Comparison of ENCODE assay signal across 2 cellular contexts in the genomic region with DNA sequence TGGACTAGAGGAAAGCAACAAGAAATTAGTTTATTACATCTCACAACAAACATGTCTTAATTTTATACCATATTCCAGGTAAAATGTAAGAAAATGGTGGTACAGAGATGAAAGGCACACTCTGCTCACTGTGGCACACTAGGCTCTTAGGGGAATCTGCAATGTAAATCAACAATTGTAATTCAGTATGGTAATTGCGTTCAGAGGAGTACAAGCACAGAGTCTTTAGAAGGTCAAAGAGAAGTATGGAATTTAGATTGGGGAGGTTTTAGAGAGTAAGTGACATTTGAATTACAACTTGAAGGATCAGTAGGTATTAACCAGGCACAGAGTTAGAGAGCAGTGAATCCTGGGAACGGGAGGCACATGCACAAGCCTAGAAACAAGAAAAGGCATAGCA.
TF ChIP-seq lines count a peak whose summit lies in the region.

No MANE protein-coding gene starts in this region.

TF ChIP-seq in GM23338, 12 proteins besides CTCF, POLR2A, EP300 and RAD21:
- TF ChIP-seq, protein P1, sequence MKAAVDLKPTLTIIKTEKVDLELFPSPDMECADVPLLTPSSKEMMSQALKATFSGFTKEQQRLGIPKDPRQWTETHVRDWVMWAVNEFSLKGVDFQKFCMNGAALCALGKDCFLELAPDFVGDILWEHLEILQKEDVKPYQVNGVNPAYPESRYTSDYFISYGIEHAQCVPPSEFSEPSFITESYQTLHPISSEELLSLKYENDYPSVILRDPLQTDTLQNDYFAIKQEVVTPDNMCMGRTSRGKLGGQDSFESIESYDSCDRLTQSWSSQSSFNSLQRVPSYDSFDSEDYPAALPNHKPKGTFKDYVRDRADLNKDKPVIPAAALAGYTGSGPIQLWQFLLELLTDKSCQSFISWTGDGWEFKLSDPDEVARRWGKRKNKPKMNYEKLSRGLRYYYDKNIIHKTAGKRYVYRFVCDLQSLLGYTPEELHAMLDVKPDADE (IDR thresholded peaks at IDR 0.05) = no peak
- TF ChIP-seq ZNF331 (CRISPR knock-in tag; IDR thresholded peaks at IDR 0.05; ENCODE audit: low read depth) (no peak), STAT1 (IDR thresholded peaks at IDR 0.05; ENCODE audit: unreplicated experiment) (no peak), EZH2 (IDR thresholded peaks at IDR 0.05; ENCODE audit: low read depth, unreplicated experiment) (no peak), POLR2AphosphoS5 (IDR thresholded peaks at IDR 0.05; ENCODE audit: low read depth) (no peak), NANOG (IDR thresholded peaks at IDR 0.05; ENCODE audit: borderline replicate concordance) (peak; percentile 68; the same call in 1 of the 2 replicates)
- TF ChIP-seq, protein P2, sequence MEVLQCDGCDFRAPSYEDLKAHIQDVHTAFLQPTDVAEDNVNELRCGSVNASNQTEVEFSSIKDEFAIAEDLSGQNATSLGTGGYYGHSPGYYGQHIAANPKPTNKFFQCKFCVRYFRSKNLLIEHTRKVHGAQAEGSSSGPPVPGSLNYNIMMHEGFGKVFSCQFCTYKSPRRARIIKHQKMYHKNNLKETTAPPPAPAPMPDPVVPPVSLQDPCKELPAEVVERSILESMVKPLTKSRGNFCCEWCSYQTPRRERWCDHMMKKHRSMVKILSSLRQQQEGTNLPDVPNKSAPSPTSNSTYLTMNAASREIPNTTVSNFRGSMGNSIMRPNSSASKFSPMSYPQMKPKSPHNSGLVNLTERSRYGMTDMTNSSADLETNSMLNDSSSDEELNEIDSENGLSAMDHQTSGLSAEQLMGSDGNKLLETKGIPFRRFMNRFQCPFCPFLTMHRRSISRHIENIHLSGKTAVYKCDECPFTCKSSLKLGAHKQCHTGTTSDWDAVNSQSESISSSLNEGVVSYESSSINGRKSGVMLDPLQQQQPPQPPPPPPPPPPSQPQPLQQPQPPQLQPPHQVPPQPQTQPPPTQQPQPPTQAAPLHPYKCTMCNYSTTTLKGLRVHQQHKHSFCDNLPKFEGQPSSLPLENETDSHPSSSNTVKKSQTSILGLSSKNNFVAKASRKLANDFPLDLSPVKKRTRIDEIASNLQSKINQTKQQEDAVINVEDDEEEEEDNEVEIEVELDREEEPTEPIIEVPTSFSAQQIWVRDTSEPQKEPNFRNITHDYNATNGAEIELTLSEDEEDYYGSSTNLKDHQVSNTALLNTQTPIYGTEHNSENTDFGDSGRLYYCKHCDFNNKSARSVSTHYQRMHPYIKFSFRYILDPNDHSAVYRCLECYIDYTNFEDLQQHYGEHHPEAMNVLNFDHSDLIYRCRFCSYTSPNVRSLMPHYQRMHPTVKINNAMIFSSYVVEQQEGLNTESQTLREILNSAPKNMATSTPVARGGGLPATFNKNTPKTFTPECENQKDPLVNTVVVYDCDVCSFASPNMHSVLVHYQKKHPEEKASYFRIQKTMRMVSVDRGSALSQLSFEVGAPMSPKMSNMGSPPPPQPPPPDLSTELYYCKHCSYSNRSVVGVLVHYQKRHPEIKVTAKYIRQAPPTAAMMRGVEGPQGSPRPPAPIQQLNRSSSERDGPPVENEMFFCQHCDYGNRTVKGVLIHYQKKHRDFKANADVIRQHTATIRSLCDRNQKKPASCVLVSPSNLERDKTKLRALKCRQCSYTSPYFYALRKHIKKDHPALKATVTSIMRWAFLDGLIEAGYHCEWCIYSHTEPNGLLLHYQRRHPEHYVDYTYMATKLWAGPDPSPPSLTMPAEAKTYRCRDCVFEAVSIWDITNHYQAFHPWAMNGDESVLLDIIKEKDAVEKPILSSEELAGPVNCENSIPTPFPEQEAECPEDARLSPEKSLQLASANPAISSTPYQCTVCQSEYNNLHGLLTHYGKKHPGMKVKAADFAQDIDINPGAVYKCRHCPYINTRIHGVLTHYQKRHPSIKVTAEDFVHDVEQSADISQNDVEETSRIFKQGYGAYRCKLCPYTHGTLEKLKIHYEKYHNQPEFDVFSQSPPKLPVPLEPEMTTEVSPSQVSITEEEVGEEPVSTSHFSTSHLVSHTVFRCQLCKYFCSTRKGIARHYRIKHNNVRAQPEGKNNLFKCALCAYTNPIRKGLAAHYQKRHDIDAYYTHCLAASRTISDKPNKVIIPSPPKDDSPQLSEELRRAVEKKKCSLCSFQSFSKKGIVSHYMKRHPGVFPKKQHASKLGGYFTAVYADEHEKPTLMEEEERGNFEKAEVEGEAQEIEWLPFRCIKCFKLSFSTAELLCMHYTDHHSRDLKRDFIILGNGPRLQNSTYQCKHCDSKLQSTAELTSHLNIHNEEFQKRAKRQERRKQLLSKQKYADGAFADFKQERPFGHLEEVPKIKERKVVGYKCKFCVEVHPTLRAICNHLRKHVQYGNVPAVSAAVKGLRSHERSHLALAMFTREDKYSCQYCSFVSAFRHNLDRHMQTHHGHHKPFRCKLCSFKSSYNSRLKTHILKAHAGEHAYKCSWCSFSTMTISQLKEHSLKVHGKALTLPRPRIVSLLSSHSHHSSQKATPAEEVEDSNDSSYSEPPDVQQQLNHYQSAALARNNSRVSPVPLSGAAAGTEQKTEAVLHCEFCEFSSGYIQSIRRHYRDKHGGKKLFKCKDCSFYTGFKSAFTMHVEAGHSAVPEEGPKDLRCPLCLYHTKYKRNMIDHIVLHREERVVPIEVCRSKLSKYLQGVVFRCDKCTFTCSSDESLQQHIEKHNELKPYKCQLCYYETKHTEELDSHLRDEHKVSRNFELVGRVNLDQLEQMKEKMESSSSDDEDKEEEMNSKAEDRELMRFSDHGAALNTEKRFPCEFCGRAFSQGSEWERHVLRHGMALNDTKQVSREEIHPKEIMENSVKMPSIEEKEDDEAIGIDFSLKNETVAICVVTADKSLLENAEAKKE (CRISPR knock-in tag; IDR thresholded peaks at IDR 0.05) = peak; percentile 83
TF ChIP-seq in GM23338: peak in this region for 2.

TF ChIP-seq in H1, 55 proteins besides CTCF, POLR2A, EP300 and RAD21:
- TF ChIP-seq KDM4A (IDR thresholded peaks at IDR 0.05; ENCODE audit: low read depth, low read length, severe bottlenecking) (no peak), GABPA (IDR thresholded peaks at IDR 0.05; ENCODE audit: borderline replicate concordance, insufficient read depth, low read length) (no peak), POU5F1 (IDR thresholded peaks at IDR 0.05; ENCODE audit: low read depth, low read length) (peak; percentile 68; the same call in 1 of the 2 replicates), CHD1 (IDR thresholded peaks at IDR 0.05; ENCODE audit: low read depth, low read length) (no peak), SIX5 (IDR thresholded peaks at IDR 0.05; ENCODE audit: low read depth, low read length) (no peak), TCF12 (IDR thresholded peaks at IDR 0.05; ENCODE audit: low read depth, low read length) (no peak), BCL11A (IDR thresholded peaks at IDR 0.05; ENCODE audit: low read depth in 2 of 2, low read length in 2 of 2) (no peak), BRCA1 (IDR thresholded peaks at IDR 0.05; ENCODE audit: low read depth, low read length) (no peak), NANOG (IDR thresholded peaks at IDR 0.05; ENCODE audit: insufficient read depth, low read depth, low read length, poor library complexity, severe bottlenecking) (peak; percentile 16), CEBPB (IDR thresholded peaks at IDR 0.05; ENCODE audit: low read depth, low read length) (no peak)
- TF ChIP-seq, protein P3, sequence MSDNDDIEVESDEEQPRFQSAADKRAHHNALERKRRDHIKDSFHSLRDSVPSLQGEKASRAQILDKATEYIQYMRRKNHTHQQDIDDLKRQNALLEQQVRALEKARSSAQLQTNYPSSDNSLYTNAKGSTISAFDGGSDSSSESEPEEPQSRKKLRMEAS (IDR thresholded peaks at IDR 0.05) = no peak
- TF ChIP-seq, protein P4, sequence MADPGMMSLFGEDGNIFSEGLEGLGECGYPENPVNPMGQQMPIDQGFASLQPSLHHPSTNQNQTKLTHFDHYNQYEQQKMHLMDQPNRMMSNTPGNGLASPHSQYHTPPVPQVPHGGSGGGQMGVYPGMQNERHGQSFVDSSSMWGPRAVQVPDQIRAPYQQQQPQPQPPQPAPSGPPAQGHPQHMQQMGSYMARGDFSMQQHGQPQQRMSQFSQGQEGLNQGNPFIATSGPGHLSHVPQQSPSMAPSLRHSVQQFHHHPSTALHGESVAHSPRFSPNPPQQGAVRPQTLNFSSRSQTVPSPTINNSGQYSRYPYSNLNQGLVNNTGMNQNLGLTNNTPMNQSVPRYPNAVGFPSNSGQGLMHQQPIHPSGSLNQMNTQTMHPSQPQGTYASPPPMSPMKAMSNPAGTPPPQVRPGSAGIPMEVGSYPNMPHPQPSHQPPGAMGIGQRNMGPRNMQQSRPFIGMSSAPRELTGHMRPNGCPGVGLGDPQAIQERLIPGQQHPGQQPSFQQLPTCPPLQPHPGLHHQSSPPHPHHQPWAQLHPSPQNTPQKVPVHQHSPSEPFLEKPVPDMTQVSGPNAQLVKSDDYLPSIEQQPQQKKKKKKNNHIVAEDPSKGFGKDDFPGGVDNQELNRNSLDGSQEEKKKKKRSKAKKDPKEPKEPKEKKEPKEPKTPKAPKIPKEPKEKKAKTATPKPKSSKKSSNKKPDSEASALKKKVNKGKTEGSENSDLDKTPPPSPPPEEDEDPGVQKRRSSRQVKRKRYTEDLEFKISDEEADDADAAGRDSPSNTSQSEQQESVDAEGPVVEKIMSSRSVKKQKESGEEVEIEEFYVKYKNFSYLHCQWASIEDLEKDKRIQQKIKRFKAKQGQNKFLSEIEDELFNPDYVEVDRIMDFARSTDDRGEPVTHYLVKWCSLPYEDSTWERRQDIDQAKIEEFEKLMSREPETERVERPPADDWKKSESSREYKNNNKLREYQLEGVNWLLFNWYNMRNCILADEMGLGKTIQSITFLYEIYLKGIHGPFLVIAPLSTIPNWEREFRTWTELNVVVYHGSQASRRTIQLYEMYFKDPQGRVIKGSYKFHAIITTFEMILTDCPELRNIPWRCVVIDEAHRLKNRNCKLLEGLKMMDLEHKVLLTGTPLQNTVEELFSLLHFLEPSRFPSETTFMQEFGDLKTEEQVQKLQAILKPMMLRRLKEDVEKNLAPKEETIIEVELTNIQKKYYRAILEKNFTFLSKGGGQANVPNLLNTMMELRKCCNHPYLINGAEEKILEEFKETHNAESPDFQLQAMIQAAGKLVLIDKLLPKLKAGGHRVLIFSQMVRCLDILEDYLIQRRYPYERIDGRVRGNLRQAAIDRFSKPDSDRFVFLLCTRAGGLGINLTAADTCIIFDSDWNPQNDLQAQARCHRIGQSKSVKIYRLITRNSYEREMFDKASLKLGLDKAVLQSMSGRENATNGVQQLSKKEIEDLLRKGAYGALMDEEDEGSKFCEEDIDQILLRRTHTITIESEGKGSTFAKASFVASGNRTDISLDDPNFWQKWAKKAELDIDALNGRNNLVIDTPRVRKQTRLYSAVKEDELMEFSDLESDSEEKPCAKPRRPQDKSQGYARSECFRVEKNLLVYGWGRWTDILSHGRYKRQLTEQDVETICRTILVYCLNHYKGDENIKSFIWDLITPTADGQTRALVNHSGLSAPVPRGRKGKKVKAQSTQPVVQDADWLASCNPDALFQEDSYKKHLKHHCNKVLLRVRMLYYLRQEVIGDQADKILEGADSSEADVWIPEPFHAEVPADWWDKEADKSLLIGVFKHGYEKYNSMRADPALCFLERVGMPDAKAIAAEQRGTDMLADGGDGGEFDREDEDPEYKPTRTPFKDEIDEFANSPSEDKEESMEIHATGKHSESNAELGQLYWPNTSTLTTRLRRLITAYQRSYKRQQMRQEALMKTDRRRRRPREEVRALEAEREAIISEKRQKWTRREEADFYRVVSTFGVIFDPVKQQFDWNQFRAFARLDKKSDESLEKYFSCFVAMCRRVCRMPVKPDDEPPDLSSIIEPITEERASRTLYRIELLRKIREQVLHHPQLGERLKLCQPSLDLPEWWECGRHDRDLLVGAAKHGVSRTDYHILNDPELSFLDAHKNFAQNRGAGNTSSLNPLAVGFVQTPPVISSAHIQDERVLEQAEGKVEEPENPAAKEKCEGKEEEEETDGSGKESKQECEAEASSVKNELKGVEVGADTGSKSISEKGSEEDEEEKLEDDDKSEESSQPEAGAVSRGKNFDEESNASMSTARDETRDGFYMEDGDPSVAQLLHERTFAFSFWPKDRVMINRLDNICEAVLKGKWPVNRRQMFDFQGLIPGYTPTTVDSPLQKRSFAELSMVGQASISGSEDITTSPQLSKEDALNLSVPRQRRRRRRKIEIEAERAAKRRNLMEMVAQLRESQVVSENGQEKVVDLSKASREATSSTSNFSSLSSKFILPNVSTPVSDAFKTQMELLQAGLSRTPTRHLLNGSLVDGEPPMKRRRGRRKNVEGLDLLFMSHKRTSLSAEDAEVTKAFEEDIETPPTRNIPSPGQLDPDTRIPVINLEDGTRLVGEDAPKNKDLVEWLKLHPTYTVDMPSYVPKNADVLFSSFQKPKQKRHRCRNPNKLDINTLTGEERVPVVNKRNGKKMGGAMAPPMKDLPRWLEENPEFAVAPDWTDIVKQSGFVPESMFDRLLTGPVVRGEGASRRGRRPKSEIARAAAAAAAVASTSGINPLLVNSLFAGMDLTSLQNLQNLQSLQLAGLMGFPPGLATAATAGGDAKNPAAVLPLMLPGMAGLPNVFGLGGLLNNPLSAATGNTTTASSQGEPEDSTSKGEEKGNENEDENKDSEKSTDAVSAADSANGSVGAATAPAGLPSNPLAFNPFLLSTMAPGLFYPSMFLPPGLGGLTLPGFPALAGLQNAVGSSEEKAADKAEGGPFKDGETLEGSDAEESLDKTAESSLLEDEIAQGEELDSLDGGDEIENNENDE (IDR thresholded peaks at IDR 0.05; ENCODE audit: insufficient replicate concordance, low read length) = no peak
